In genomic region chr15:72011291-72011940, GRCh38 we compare ENCODE assay signal across 1 cellular context.
TF ChIP-seq lines count a peak whose summit lies in the region.

No MANE protein-coding gene starts in this region.

TF ChIP-seq in GM12878, 131 proteins besides CTCF, POLR2A, EP300 and RAD21 (continued from another document):
- TF ChIP-seq FOXM1 (IDR thresholded peaks at IDR 0.05; ENCODE audit: low read depth, low read length) (no peak), TAF1 (IDR thresholded peaks at IDR 0.05; ENCODE audit: borderline replicate concordance, low read depth, low read length) (no peak), SPI1 (IDR thresholded peaks at IDR 0.05; ENCODE audit: borderline replicate concordance, insufficient read depth, low read depth, low read length) (no peak), E2F8 (IDR thresholded peaks at IDR 0.05; ENCODE audit: low read depth, partially characterized antibody) (no peak), CEBPB (IDR thresholded peaks at IDR 0.05; ENCODE audit: borderline replicate concordance in 1 of 2, low read depth in 2 of 2, low read length in 2 of 2) (no peak)
